ENCODE assay signal across 26 cellular contexts in genomic region chr20:40050596-40050995, GRCh38.
DNase-seq lines count a peak whose midpoint lies in the region; ATAC-seq, FAIRE-seq and TF ChIP-seq lines count a peak whose summit lies in the region.
"Had no signal": no experiment of that assay in that cellular context is flagged by ENCODE, and none has a peak within 500 bp of the region (broad histone marks: within the 10 kb centered on the region; RNA-seq: fewer than 3 reads in every experiment).

No MANE protein-coding gene starts in this region.

- intact Hi-C loops in mammary epithelial cell (cut with micrococcal nuclease), result no loop called here
- intact Hi-C loops in CD4-positive, alpha-beta memory T cell (cut with micrococcal nuclease), result no loop called here

- H3K27ac Mint-ChIP-seq in CD4-positive, alpha-beta memory T cell, result no peak overlapping the region
- H3K27ac Mint-ChIP-seq: B cell; CD4-positive, CD25-positive, alpha-beta regulatory T cell; CD8-positive, alpha-beta memory T cell; GM23338; HFFc6 had no signal

- no peak for ATAC-seq in HG03108 (IDR thresholded peaks at IDR 0.05; ENCODE audit: unreplicated experiment)
- ATAC-seq: GM12878, GM23338 had no signal

- in situ Hi-C loops in mammary epithelial cell (cut with MboI; ENCODE audit: low sequenced_read_pairs in 2 of 2), result no loop called here

- dilution Hi-C loops in mammary epithelial cell (cut with HindIII; ENCODE audit: low sequenced_read_pairs), result no loop called here

- H3K36me3 ChIP-seq in mammary epithelial cell (ENCODE audit: insufficient read depth, low read length), result no peaks in the 10 kb centered on the region
- no peaks in the 10 kb centered on the region for H3K36me3 ChIP-seq in CD4-positive, alpha-beta memory T cell (ENCODE audit: insufficient read depth, low read length)
- H3K36me3 ChIP-seq: BLaER1, HAP-1 had no signal

- no peaks in the 10 kb centered on the region for H3K4me1 ChIP-seq in mammary epithelial cell (ENCODE audit: insufficient read depth, low read length)
- no peaks in the 10 kb centered on the region for H3K4me1 ChIP-seq in CD4-positive, alpha-beta memory T cell (ENCODE audit: insufficient read depth, low read length)
- H3K4me1 ChIP-seq: BLaER1, HAP-1 had no signal

- H3K4me3 ChIP-seq in mammary epithelial cell (replicated peaks in 1 of 3; ENCODE audit: insufficient read depth in 1 of 3, low read depth in 2 of 3, low read length in 3 of 3), result no peak overlapping the region
- H3K4me3 ChIP-seq in CD4-positive, alpha-beta memory T cell (ENCODE audit: low read length in 2 of 2), result no peak overlapping the region
- H3K4me3 ChIP-seq: BLaER1, GM12878, GM23338, HAP-1 had no signal

- no peaks in the 10 kb centered on the region for H3K36me3 Mint-ChIP-seq in CD4-positive, alpha-beta memory T cell
- H3K36me3 Mint-ChIP-seq: CD4-positive, CD25-positive, alpha-beta regulatory T cell; CD8-positive, alpha-beta memory T cell had no signal

- POLR2A ChIA-PET in CD4-positive, alpha-beta memory T cell (lab: Charles Lee; ENCODE audit: partially characterized antibody), result no interaction called here

- H3K9me3 ChIP-seq in mammary epithelial cell (replicated peaks; ENCODE audit: insufficient read depth, low read length), result no peaks in the 10 kb centered on the region
- H3K9me3 ChIP-seq in CD4-positive, alpha-beta memory T cell (ENCODE audit: control insufficient read depth in 1 of 2, low read length in 2 of 2), result no peaks in the 10 kb centered on the region
- H3K9me3 ChIP-seq: BLaER1 had no signal

- H3K79me2 ChIP-seq in mammary epithelial cell (ENCODE audit: insufficient read depth, low read length), result no peaks in the 10 kb centered on the region

- DNase-seq in NCI-H1417 (lab: John Stamatoyannopoulos, UW) (peak in 2 of 3 experiments; percentile 15 to 71), NCI-H1417 treated with DMSO at 0.1 percent for 48 hours (lab: John Stamatoyannopoulos, UW) (no peak), HTR-8/SVneo (ENCODE audit: insufficient read length, low spot score) (no peak), mammary epithelial cell (peak; percentile 75), epithelial cell of prostate (ENCODE audit: low read depth, low spot score) (peak; percentile 18), NCI-H82 treated with DMSO at 0.1 percent for 48 hours (lab: John Stamatoyannopoulos, UW; ENCODE audit: unreplicated experiment) (no peak)
- no peak for DNase-seq in CD4-positive, alpha-beta memory T cell
- DNase-seq: CD4-positive, CD25-positive, alpha-beta regulatory T cell; CD8-positive, alpha-beta memory T cell; DMS 273 treated with DMSO at 0.1 percent for 48 hours; DMS79; EL; GDM1; HFFc6 had no signal

- H3K9me3 Mint-ChIP-seq in CD4-positive, alpha-beta memory T cell, result peaks cover 0 to 5% (median 0%) of the 10 kb centered on the region in 8 donors
- H3K9me3 Mint-ChIP-seq: GM23338 had no signal

- FAIRE-seq in HTR-8/SVneo (lab: Jason Lieb, UNC), result peak; percentile 65
- FAIRE-seq: A204.1, D721Med, GM12878, GM19239, H54 had no signal

- no peak overlapping the region for H3K4me3 Mint-ChIP-seq in CD4-positive, alpha-beta memory T cell
- H3K4me3 Mint-ChIP-seq: B cell; CD4-positive, CD25-positive, alpha-beta regulatory T cell; CD8-positive, alpha-beta memory T cell; GM23338; HFFc6 had no signal

- no peak overlapping the region for H3K27ac ChIP-seq in mammary epithelial cell (ENCODE audit: insufficient read depth, low read depth, low read length)
- no peak overlapping the region for H3K27ac ChIP-seq in epithelial cell of prostate
- H3K27ac ChIP-seq in CD4-positive, alpha-beta memory T cell (ENCODE audit: low read depth, low read length), result no peak overlapping the region
- H3K27ac ChIP-seq: 22Rv1, BLaER1, C4-2B had no signal

- no peaks in the 10 kb centered on the region for H4K20me1 ChIP-seq in mammary epithelial cell (ENCODE audit: insufficient read depth, low read length)
- H4K20me1 ChIP-seq: BLaER1 had no signal

- CTCF ChIA-PET in mammary epithelial cell (lab: Charles Lee; ENCODE audit: low non-redundant PET), result interaction anchor here (0.5 kb wide), 1 partner anchor 150 kb away, joined by 8 read pairs; no protein-coding TSS in a partner anchor
- CTCF ChIA-PET in CD4-positive, alpha-beta memory T cell (lab: Charles Lee; ENCODE audit: partially characterized antibody), result no interaction called here

- TF ChIP-seq CTCF in mammary epithelial cell (conservative IDR thresholded peaks at IDR 0.05 in 1 of 2, IDR thresholded peaks at IDR 0.05 in 1 of 2; ENCODE audit: extremely low read depth in 1 of 2, insufficient read depth in 1 of 2, low read depth in 1 of 2, low read length in 2 of 2), result no peak

- H3K4me1 Mint-ChIP-seq in CD4-positive, alpha-beta memory T cell, result no peaks in the 10 kb centered on the region
- H3K4me1 Mint-ChIP-seq: B cell; CD4-positive, CD25-positive, alpha-beta regulatory T cell; CD8-positive, alpha-beta memory T cell; GM23338 had no signal

- peaks cover 0 to 1% of the 10 kb centered on the region in 2 donors for H3K27me3 Mint-ChIP-seq in CD4-positive, alpha-beta memory T cell
- H3K27me3 Mint-ChIP-seq: CD4-positive, CD25-positive, alpha-beta regulatory T cell had no signal

- H3K9ac ChIP-seq in mammary epithelial cell (ENCODE audit: insufficient read depth, low read length), result no peak overlapping the region
- H3K9ac ChIP-seq: BLaER1 had no signal

- no peaks in the 10 kb centered on the region for H3K27me3 ChIP-seq in mammary epithelial cell (ENCODE audit: insufficient read depth, low read length)
- no peaks in the 10 kb centered on the region for H3K27me3 ChIP-seq in CD4-positive, alpha-beta memory T cell (ENCODE audit: insufficient read depth, low read length)
- H3K27me3 ChIP-seq: BLaER1 had no signal

- H2AFZ ChIP-seq in mammary epithelial cell (ENCODE audit: low read depth, low read length), result no peak overlapping the region
- H2AFZ ChIP-seq: GM23338 had no signal

- no TSS peak for BruUV-seq in mammary epithelial cell (replicated peaks; lab: Mats Ljungman, UMichigan)

- WGBS in mammary epithelial cell (ENCODE audit: low coverage, missing lambda C conversion rate), result 71% methylated on average over 2 of the region's 2 CpGs

- H3K4me2 ChIP-seq in mammary epithelial cell (ENCODE audit: insufficient read depth, low read depth, low read length), result no peak overlapping the region
- H3K4me2 ChIP-seq: BLaER1, GM23338 had no signal

Comparison
In these comparisons a context has a peak if more than half of its experiments do, and no peak if none do; other contexts are left out.
1. DNase-seq: peak in NCI-H1417 (2 of 3), mammary epithelial cell (single experiment) and epithelial cell of prostate (single experiment); none in NCI-H1417 treated with DMSO at 0.1 percent for 48 hours (single experiment), HTR-8/SVneo (single experiment), CD4-positive, alpha-beta memory T cell (0 of 5) and NCI-H82 treated with DMSO at 0.1 percent for 48 hours (single experiment).